8 cellular contexts compared by ENCODE assay signal in genomic region chr12:54368016-54368708, GRCh38. TPM values are rescaled to one million over a fixed set of nuclear protein-coding genes. Genes with fewer than 3 reads are reported as not detected.
DNase-seq lines count a peak whose midpoint lies in the region; ATAC-seq and TF ChIP-seq lines count a peak whose summit lies in the region.

No MANE protein-coding gene starts in this region.

- no peak for TF ChIP-seq CTCF in Caco-2 (IDR thresholded peaks at IDR 0.05; ENCODE audit: insufficient read depth in 1 of 2, low read depth in 1 of 2, low read length in 1 of 2, severe bottlenecking in 1 of 2, unreplicated experiment in 1 of 2)
- no peak for TF ChIP-seq CTCF in activated CD8-positive, alpha-beta T cell treated with anti-CD3 and anti-CD28 coated beads for 36 hours (IDR thresholded peaks at IDR 0.05)
- no peak for TF ChIP-seq CTCF in nephron (IDR thresholded peaks at IDR 0.05; ENCODE audit: unreplicated experiment in 3 of 3)

- CTCF ChIA-PET in Caco-2 (lab: Charles Lee), result interaction anchor here (0.5 to 2.4 kb wide), 10 partner anchors 9 to 1115 kb away, joined by 3 to 28 read pairs (median 5); partner anchors contain the start of gene COPZ1
- CTCF ChIA-PET in activated CD8-positive, alpha-beta T cell treated with anti-CD3 and anti-CD28 coated beads for 36 hours (lab: Charles Lee), result interaction anchor here (0.6 to 4.2 kb wide), 42 partner anchors 8 to 160 kb away, joined by 3 to 68 read pairs (median 5); partner anchors contain the start of genes CBX5, COPZ1, HNRNPA1 and NCKAP1L

- peaks cover 6% of the 10 kb centered on the region; the same call in 1 of the 2 replicates for H3K4me1 ChIP-seq in Caco-2

- BruUV-seq in Caco-2 (replicated peaks; lab: Mats Ljungman, UMichigan), result no TSS peak

- intact Hi-C loops in Caco-2 (cut with micrococcal nuclease; ENCODE audit: unreplicated experiment), result loop anchor here (1.0 to 2.0 kb wide), 2 partner anchors 31 to 148 kb away; no protein-coding TSS in a partner anchor
- intact Hi-C loops in activated CD8-positive, alpha-beta T cell treated with anti-CD3 and anti-CD28 coated beads for 36 hours (cut with micrococcal nuclease), result loop anchor here (5.0 kb wide), 1 partner anchor 136 kb away; no protein-coding TSS in a partner anchor

- no peaks in the 10 kb centered on the region for H3K4me1 Mint-ChIP-seq in Caco-2 (ENCODE audit: low read depth, unreplicated experiment)
- H3K4me1 Mint-ChIP-seq in activated CD8-positive, alpha-beta T cell treated with anti-CD3 and anti-CD28 coated beads for 36 hours (ENCODE audit: low read depth), result peaks cover 44% of the 10 kb centered on the region
- peaks cover 51% of the 10 kb centered on the region for H3K4me1 Mint-ChIP-seq in nephron

- no peak overlapping the region for H3K4me3 ChIP-seq in Caco-2 (ENCODE audit: low read depth, low read length)

- no peak for DNase-seq in Caco-2
- no peak for DNase-seq in activated CD8-positive, alpha-beta T cell treated with anti-CD3 and anti-CD28 coated beads for 36 hours
- DNase-seq in NCI-H2227 treated with DMSO at 0.1 percent for 48 hours (lab: John Stamatoyannopoulos, UW), result no peak
- DNase-seq in NCI-H128 (lab: John Stamatoyannopoulos, UW; ENCODE audit: unreplicated experiment), result no peak
- no peak for DNase-seq in H4 (ENCODE audit: low spot score)
- no peak for DNase-seq in KBM-7

- POLR2A ChIA-PET in Caco-2 (lab: Charles Lee), result interaction anchor here (0.6 to 1.0 kb wide), 2 partner anchors 43 to 290 kb away, joined by 3 to 11 read pairs; partner anchors contain the start of gene COPZ1
- POLR2A ChIA-PET in activated CD8-positive, alpha-beta T cell treated with anti-CD3 and anti-CD28 coated beads for 36 hours (lab: Charles Lee), result interaction anchor here (0.8 to 2.2 kb wide), 5 partner anchors 8 to 81 kb away, joined by 3 to 10 read pairs (median 5); no protein-coding TSS in a partner anchor

- in situ Hi-C loops in KBM-7 (cut with MboI; ENCODE audit: low pct_unique_long_range_greater_than_20kb, low sequenced_read_pairs), result no loop called here

- peak; percentile 6 for ATAC-seq in HG02623 (IDR thresholded peaks at IDR 0.05; ENCODE audit: unreplicated experiment)
- peak; percentile 18 for ATAC-seq in activated CD8-positive, alpha-beta T cell treated with anti-CD3 and anti-CD28 coated beads for 36 hours

- H3K9me3 Mint-ChIP-seq in Caco-2 (ENCODE audit: unreplicated experiment), result no peaks in the 10 kb centered on the region
- no peaks in the 10 kb centered on the region for H3K9me3 Mint-ChIP-seq in activated CD8-positive, alpha-beta T cell treated with anti-CD3 and anti-CD28 coated beads for 36 hours
- no peaks in the 10 kb centered on the region for H3K9me3 Mint-ChIP-seq in nephron

- no peaks in the 10 kb centered on the region for H3K27me3 Mint-ChIP-seq in Caco-2 (ENCODE audit: insufficient read depth, unreplicated experiment)
- peaks cover 3% of the 10 kb centered on the region for H3K27me3 Mint-ChIP-seq in activated CD8-positive, alpha-beta T cell treated with anti-CD3 and anti-CD28 coated beads for 36 hours
- no peaks in the 10 kb centered on the region for H3K27me3 Mint-ChIP-seq in nephron (ENCODE audit: low read depth)

- H3K27me3 ChIP-seq in Caco-2 (replicated peaks; ENCODE audit: control insufficient read depth, insufficient read depth, low read length), result no peaks in the 10 kb centered on the region

- H3K36me3 Mint-ChIP-seq in Caco-2 (ENCODE audit: insufficient read depth, unreplicated experiment) (peaks cover 8% of the 10 kb centered on the region), nephron (ENCODE audit: low read depth) (peaks cover 3% of the 10 kb centered on the region)
- no peaks in the 10 kb centered on the region for H3K36me3 Mint-ChIP-seq in activated CD8-positive, alpha-beta T cell treated with anti-CD3 and anti-CD28 coated beads for 36 hours (ENCODE audit: low read depth)

- no peaks in the 10 kb centered on the region for H3K36me3 ChIP-seq in Caco-2 (ENCODE audit: control insufficient read depth, insufficient read depth, low read length)

- H3K9me3 ChIP-seq in Caco-2, result no peaks in the 10 kb centered on the region

- H3K4me3 Mint-ChIP-seq in Caco-2 (ENCODE audit: unreplicated experiment) (peak overlapping the region; percentile 23), nephron (peak overlapping the region; percentile 64 to 86 (median 79))
- peak overlapping the region; percentile 7 for H3K4me3 Mint-ChIP-seq in activated CD8-positive, alpha-beta T cell treated with anti-CD3 and anti-CD28 coated beads for 36 hours

- no peak overlapping the region for H3K27ac Mint-ChIP-seq in Caco-2 (ENCODE audit: unreplicated experiment)
- no peak overlapping the region for H3K27ac Mint-ChIP-seq in activated CD8-positive, alpha-beta T cell treated with anti-CD3 and anti-CD28 coated beads for 36 hours
- peak overlapping the region; percentile 87 to 90 (median 89) for H3K27ac Mint-ChIP-seq in nephron

RNA-seq across cellular contexts. Expression of gene GPR84, which starts 3.9 kb away (rescaled TPM):
- not detected in 2 replicates for total RNA-seq in Caco-2 (2022)
- not detected for total RNA-seq in activated CD8-positive, alpha-beta T cell treated with anti-CD3 and anti-CD28 coated beads for 36 hours
- total RNA-seq in H4 (2014; rRNA removed; shearing (Covaris generic)), result not detected in 2 replicates

RNA-seq across cellular contexts. Expression of gene ZNF385A, which starts 16.4 kb away (rescaled TPM):
- 8.4 and 9.4 TPM in 2 replicates for total RNA-seq in Caco-2 (2022)
- total RNA-seq in activated CD8-positive, alpha-beta T cell treated with anti-CD3 and anti-CD28 coated beads for 36 hours, result 1 to 10 TPM; 1.1 to 2.5 TPM
- total RNA-seq in H4 (2014; rRNA removed; shearing (Covaris generic)), result 2.3 and 5.3 TPM in 2 replicates

RNA-seq across cellular contexts. Expression of gene COPZ1, which starts 43.2 kb away (rescaled TPM):
- total RNA-seq in Caco-2 (2022), result 129 and 133 TPM in 2 replicates
- 10 to 100 TPM; 75.8 to 78.4 TPM for total RNA-seq in activated CD8-positive, alpha-beta T cell treated with anti-CD3 and anti-CD28 coated beads for 36 hours
- 155 and 212 TPM in 2 replicates for total RNA-seq in H4 (2014; rRNA removed; shearing (Covaris generic))

RNA-seq across cellular contexts. Expression of gene ITGA5, which starts 50.9 kb away (rescaled TPM):
- total RNA-seq in Caco-2 (2022), result 17.3 and 22.3 TPM in 2 replicates
- total RNA-seq in activated CD8-positive, alpha-beta T cell treated with anti-CD3 and anti-CD28 coated beads for 36 hours, result 10 to 100 TPM; 35.2 to 36.6 TPM
- total RNA-seq in H4 (2014; rRNA removed; shearing (Covaris generic)), result 86.7 and 89.4 TPM in 2 replicates

Comparison
In these comparisons a context has a peak if more than half of its experiments do, and no peak if none do; other contexts are left out.
1. H3K27ac Mint-ChIP-seq: peak in nephron (3 of 3); none in Caco-2 (single experiment) and activated CD8-positive, alpha-beta T cell treated with anti-CD3 and anti-CD28 coated beads for 36 hours (single experiment).
2. H3K4me3 Mint-ChIP-seq: peak in every context shown above with its lines; median percentile 79 in nephron; 23 in Caco-2; 7 in activated CD8-positive, alpha-beta T cell treated with anti-CD3 and anti-CD28 coated beads for 36 hours.